Comparison of ENCODE assay signal across 18 cellular contexts in genomic region chr12:100758083-100758482, GRCh38. TPM values are rescaled to one million over a fixed set of nuclear protein-coding genes. Genes with fewer than 3 reads are reported as not detected.
A peak's percentile ranks its signal among the peaks of the same experiment; 100 is the strongest.
DNase-seq lines count a peak whose midpoint lies in the region; ATAC-seq and TF ChIP-seq lines count a peak whose summit lies in the region.
"Had no signal": no experiment of that assay in that cellular context is flagged by ENCODE, and none has a peak within 500 bp of the region (broad histone marks: within the 10 kb centered on the region; RNA-seq: fewer than 3 reads in every experiment).

No MANE protein-coding gene starts in this region.

- H3K36me3 ChIP-seq in uterus = no peaks in the 10 kb centered on the region

- intact Hi-C loops in uterus (cut with DNase I; ENCODE audit: low total_unique reads) = no loop called here

- no peak for TF ChIP-seq POLR2A in uterus (IDR thresholded peaks at IDR 0.05)

- no peak for TF ChIP-seq CTCF in uterus (IDR thresholded peaks at IDR 0.05)

- H3K9me3 ChIP-seq in uterus = no peaks in the 10 kb centered on the region

- H3K27ac ChIP-seq in uterus = no peak overlapping the region
- H3K27ac ChIP-seq: PC-9 had no signal

- ATAC-seq in GM18498 (IDR thresholded peaks at IDR 0.05; ENCODE audit: unreplicated experiment) (no peak), HG02623 (IDR thresholded peaks at IDR 0.05; ENCODE audit: unreplicated experiment) (no peak)
- ATAC-seq: HCT116 had no signal

- no peaks in the 10 kb centered on the region for H3K27me3 ChIP-seq in uterus

- no peaks in the 10 kb centered on the region for H3K4me1 ChIP-seq in uterus

- peak; percentile 81 for DNase-seq in DMS 273 (lab: John Stamatoyannopoulos, UW; ENCODE audit: unreplicated experiment)
- DNase-seq in G401 (ENCODE audit: low spot score) = peak; percentile 30
- DNase-seq in NCI-H524 (lab: John Stamatoyannopoulos, UW) = peak; percentile 86 to 93
- DNase-seq in cerebellum (ENCODE audit: low spot score) = peak; percentile 1
- no peak for DNase-seq in uterus
- DNase-seq: CD4-positive, CD25-positive, alpha-beta regulatory T cell; GDM1; KBM-7; NCI-H1092; NCI-H1436; NCI-H2029; PC-9; RPMI8226; SHP77 had no signal

- no peak overlapping the region for H3K4me3 ChIP-seq in uterus
- H3K4me3 ChIP-seq: PC-9 had no signal

- in situ Hi-C loops in G401 (cut with HindIII; ENCODE audit: low sequenced_read_pairs) = no loop called here

RNA-seq across cellular contexts. Expression of gene ANO4, which starts 36.5 kb away (rescaled TPM):
- not detected in 2 replicates for total RNA-seq in G401 (2014; rRNA removed; shearing (Covaris generic))
- total RNA-seq in cerebellum (44.3 TPM), uterus (10 to 100 TPM in 1 of 4 donors, 1 to 10 TPM in 1, under 1 TPM in 1, not detected in 1; under 0.01 to 18.5 (median 1.4) TPM)
- total RNA-seq: CD4-positive, CD25-positive, alpha-beta regulatory T cell; NCI-H460; PC-9 had no signal

Comparison
In these comparisons a context has a peak if more than half of its experiments do, and no peak if none do; other contexts are left out.
1. DNase-seq: peak in DMS 273 (single experiment), G401 (single experiment), NCI-H524 (2 of 2) and cerebellum (single experiment); none in uterus (0 of 2).